ENCODE assay signal across 12 cellular contexts in the genomic region with DNA sequence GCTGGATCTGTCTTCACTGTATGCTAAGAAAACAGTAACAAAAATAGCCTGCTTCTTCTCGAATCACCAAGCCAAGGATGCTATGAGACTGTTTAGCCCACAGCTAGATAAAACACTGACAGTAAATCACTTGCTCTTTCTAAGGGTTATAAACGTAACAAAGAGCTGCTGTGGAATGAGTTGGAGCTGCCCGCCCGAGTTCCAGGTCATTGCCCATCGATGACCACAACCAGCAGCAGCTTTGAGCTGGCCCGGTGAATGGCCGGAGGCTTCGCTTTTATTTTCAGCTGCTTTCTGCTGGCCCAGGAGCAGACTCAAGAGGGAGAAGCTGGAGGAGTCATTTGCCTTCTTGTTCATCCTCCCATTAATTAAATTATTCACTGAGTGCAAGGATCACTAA.
DNase-seq lines count a peak whose midpoint lies in the region; ATAC-seq and TF ChIP-seq lines count a peak whose summit lies in the region.
"Had no signal": no experiment of that assay in that cellular context is flagged by ENCODE, and none has a peak within 500 bp of the region (broad histone marks: within the 10 kb centered on the region; RNA-seq: fewer than 3 reads in every experiment).

No MANE protein-coding gene starts in this region.

- H2AK5ac ChIP-seq in neuronal stem cell (ENCODE audit: low read depth, low read length), result no peak overlapping the region

- no peak overlapping the region for H3K18ac ChIP-seq in neuronal stem cell (ENCODE audit: low read length)

- no peak overlapping the region for H3K9ac ChIP-seq in neuronal stem cell (ENCODE audit: low read depth, low read length, poor library complexity)
- H3K9ac ChIP-seq: BLaER1 treated with 17β-estradiol and CSF1 and Interleukin-3, amounts not matched to agents 10 nM and 100 nM had no signal

- no peak overlapping the region for H2BK120ac ChIP-seq in neuronal stem cell (ENCODE audit: low read depth, low read length)

- no peak for TF ChIP-seq CTCF in RWPE2 (IDR thresholded peaks at IDR 0.05; ENCODE audit: poor library complexity, severe bottlenecking)

- peak; percentile 86 for DNase-seq in Caki2 (ENCODE audit: low read depth)
- peak; percentile 51 for DNase-seq in RWPE2 (ENCODE audit: low spot score)
- DNase-seq in kidney glomerular epithelial cell (lab: John Stamatoyannopoulos, UW), result peak; percentile 67
- peak; percentile 76 for DNase-seq in renal cortical epithelial cell (ENCODE audit: low read depth)
- DNase-seq in stimulated activated CD4-positive, alpha-beta T cell treated with anti-CD3 and anti-CD28 coated beads, Interleukin-4, amount 100 ng/mL, for 24 hours, result no peak
- DNase-seq in neuronal stem cell (ENCODE audit: low spot score), result no peak
- DNase-seq: 8988T; Calu3; CD4-positive, CD25-positive, alpha-beta regulatory T cell; DMS 273 treated with DMSO at 0.1 percent for 48 hours had no signal

- H3K36me3 ChIP-seq in RWPE2 (ENCODE audit: low read depth) (no peaks in the 10 kb centered on the region), neuronal stem cell (replicated peaks in 1 of 2; ENCODE audit: control insufficient read depth in 2 of 2, insufficient read depth in 2 of 2, low read length in 2 of 2) (no peaks in the 10 kb centered on the region)
- H3K36me3 ChIP-seq: BLaER1 treated with 17β-estradiol and CSF1 and Interleukin-3, amounts not matched to agents 10 nM and 100 nM had no signal

- H3K27me3 ChIP-seq in RWPE2 (ENCODE audit: insufficient read depth, poor library complexity, severe bottlenecking) (no peaks in the 10 kb centered on the region), neuronal stem cell (ENCODE audit: control insufficient read depth in 3 of 3, insufficient read depth in 3 of 3, low read depth in 1 of 3, low read length in 3 of 3) (no peaks in the 10 kb centered on the region)
- H3K27me3 ChIP-seq: BLaER1 treated with 17β-estradiol and CSF1 and Interleukin-3, amounts not matched to agents 10 nM and 100 nM had no signal

- no peak overlapping the region for H3K27ac ChIP-seq in RWPE2 (ENCODE audit: poor library complexity, severe bottlenecking)
- H3K27ac ChIP-seq in neuronal stem cell (replicated peaks; ENCODE audit: low read length), result no peak overlapping the region
- H3K27ac ChIP-seq: BLaER1 treated with 17β-estradiol and CSF1 and Interleukin-3, amounts not matched to agents 10 nM and 100 nM had no signal

- no peak overlapping the region for H2AFZ ChIP-seq in neuronal stem cell (ENCODE audit: low read length)

- H3K4me2 ChIP-seq in neuronal stem cell (ENCODE audit: insufficient read depth, low read length, poor library complexity, severe bottlenecking), result no peak overlapping the region

- WGBS in neuronal stem cell (ENCODE audit: extremely low coverage in 2 of 2, insufficient read length in 2 of 2, insufficient replicate concordance in 1 of 2), 2 donors, result no CpG with 5 or more reads among the region's 8 CpGs

- no peak overlapping the region for H3K14ac ChIP-seq in neuronal stem cell (ENCODE audit: low read length)

- peaks cover 24% of the 10 kb centered on the region for H3K4me1 ChIP-seq in RWPE2 (ENCODE audit: insufficient read depth, poor library complexity, severe bottlenecking)
- peaks cover 0 to 3% of the 10 kb centered on the region in 2 donors for H3K4me1 ChIP-seq in neuronal stem cell (ENCODE audit: control insufficient read depth in 2 of 2, insufficient read depth in 1 of 2, low read depth in 1 of 2, low read length in 2 of 2)

- H2BK5ac ChIP-seq in neuronal stem cell (ENCODE audit: low read length), result no peak overlapping the region

- in situ Hi-C loops in Caki2 (cut with HindIII; ENCODE audit: low pct_unique_long_range_greater_than_20kb, low sequenced_read_pairs), result no loop called here

- no peak overlapping the region for H4K91ac ChIP-seq in neuronal stem cell (ENCODE audit: low read depth, low read length, poor library complexity)

- H4K8ac ChIP-seq in neuronal stem cell (ENCODE audit: low read depth, low read length), result no peak overlapping the region

- no peak overlapping the region for H3K4ac ChIP-seq in neuronal stem cell (ENCODE audit: low read length)

- peaks cover 2% of the 10 kb centered on the region for H3K79me1 ChIP-seq in neuronal stem cell (ENCODE audit: low read depth, low read length)

- H3K9me3 ChIP-seq in RWPE2 (ENCODE audit: severe bottlenecking) (no peaks in the 10 kb centered on the region), neuronal stem cell (replicated peaks in 1 of 2; ENCODE audit: control insufficient read depth in 2 of 2, insufficient read depth in 1 of 2, low read depth in 1 of 2, low read length in 2 of 2) (no peaks in the 10 kb centered on the region)

- H2BK15ac ChIP-seq in neuronal stem cell (ENCODE audit: low read length), result no peak overlapping the region

- H2BK12ac ChIP-seq in neuronal stem cell (ENCODE audit: low read length), result no peak overlapping the region

- ATAC-seq in RWPE2 (ENCODE audit: low read depth) (no peak), HG03135 (IDR thresholded peaks at IDR 0.05; ENCODE audit: unreplicated experiment) (no peak)

- H3K4me3 ChIP-seq in RWPE2 (ENCODE audit: severe bottlenecking) (no peak overlapping the region), neuronal stem cell (ENCODE audit: low read length in 2 of 2) (no peak overlapping the region)
- H3K4me3 ChIP-seq: BLaER1 treated with 17β-estradiol and CSF1 and Interleukin-3, amounts not matched to agents 10 nM and 100 nM had no signal

- no peak overlapping the region for H3K23ac ChIP-seq in neuronal stem cell (ENCODE audit: low read depth, low read length, poor library complexity)

Comparison
In these comparisons a context has a peak if more than half of its experiments do, and no peak if none do; other contexts are left out.
1. DNase-seq: peak in Caki2 (single experiment), RWPE2 (single experiment), kidney glomerular epithelial cell (single experiment) and renal cortical epithelial cell (single experiment); none in stimulated activated CD4-positive, alpha-beta T cell treated with anti-CD3 and anti-CD28 coated beads, Interleukin-4, amount 100 ng/mL, for 24 hours (single experiment) and neuronal stem cell (single experiment).